ENCODE assay signal across 1 cellular context in genomic region chr17:80454557-80455327, GRCh38.
TF ChIP-seq lines count a peak whose summit lies in the region.

No MANE protein-coding gene starts in this region.

TF ChIP-seq in HepG2, 621 proteins besides CTCF, POLR2A, EP300 and RAD21 (continued from another document and continues in another):
- TF ChIP-seq ZNF280D (CRISPR knock-in tag; IDR thresholded peaks at IDR 0.05) (no peak), ZNF644 (CRISPR knock-in tag; IDR thresholded peaks at IDR 0.05; ENCODE audit: low read depth) (no peak), SP4 (CRISPR knock-in tag; IDR thresholded peaks at IDR 0.05) (peak; percentile 82), MTA3 (CRISPR knock-in tag; IDR thresholded peaks at IDR 0.05) (no peak), STAG1 (CRISPR knock-in tag; IDR thresholded peaks at IDR 0.05) (no peak), NFIB (CRISPR knock-in tag; IDR thresholded peaks at IDR 0.05; ENCODE audit: borderline replicate concordance) (peak; percentile 99), ZSCAN20 (CRISPR knock-in tag; IDR thresholded peaks at IDR 0.05; ENCODE audit: borderline replicate concordance) (peak; percentile 51), ZNF317 (CRISPR knock-in tag; IDR thresholded peaks at IDR 0.05) (no peak), ZHX1 (CRISPR knock-in tag; IDR thresholded peaks at IDR 0.05; ENCODE audit: low read depth) (no peak), ZFP36L1 (CRISPR knock-in tag; IDR thresholded peaks at IDR 0.05) (peak; percentile 83; the same call in 1 of the 2 replicates), ZNF678 (CRISPR knock-in tag; IDR thresholded peaks at IDR 0.05) (peak; percentile 99), GLMP (CRISPR knock-in tag; IDR thresholded peaks at IDR 0.05; ENCODE audit: borderline replicate concordance) (no peak), GTF2F1 (IDR thresholded peaks at IDR 0.05; ENCODE audit: low read length) (0 out of 2 replicates have a peak, but pooled peaks have one; percentile 55), RBAK (CRISPR knock-in tag; IDR thresholded peaks at IDR 0.05) (no peak), CHD2 (IDR thresholded peaks at IDR 0.05; ENCODE audit: low read depth, low read length) (peak; percentile 99), MED13 (CRISPR knock-in tag; IDR thresholded peaks at IDR 0.05) (peak; percentile 60; the same call in 1 of the 2 replicates), ZNF709 (CRISPR knock-in tag; IDR thresholded peaks at IDR 0.05) (peak; percentile 99), ZNF362 (CRISPR knock-in tag; IDR thresholded peaks at IDR 0.05; ENCODE audit: borderline replicate concordance) (0 out of 2 replicates have a peak, but pooled peaks have one; percentile 41), ZNF264 (CRISPR knock-in tag; IDR thresholded peaks at IDR 0.05) (no peak; the same call in 1 of the 2 replicates), SAFB2 (CRISPR knock-in tag; IDR thresholded peaks at IDR 0.05; ENCODE audit: borderline replicate concordance, low read depth) (peak; percentile 77), NCOR1 (IDR thresholded peaks at IDR 0.05; ENCODE audit: borderline replicate concordance, low read length) (no peak; the same call in 1 of the 2 replicates), ZFP90 (CRISPR knock-in tag; IDR thresholded peaks at IDR 0.05; ENCODE audit: borderline replicate concordance) (peak; percentile 2; the same call in 1 of the 2 replicates), ZNF775 (CRISPR knock-in tag; IDR thresholded peaks at IDR 0.05; ENCODE audit: borderline replicate concordance) (no peak), ZNF660 (CRISPR knock-in tag; IDR thresholded peaks at IDR 0.05; ENCODE audit: borderline replicate concordance, low read depth) (no peak), NONO (IDR thresholded peaks at IDR 0.05) (no peak), NONO (CRISPR knock-in tag; conservative IDR thresholded peaks at IDR 0.05) (peak; percentile 93), ZNF619 (CRISPR knock-in tag; IDR thresholded peaks at IDR 0.05) (no peak; the same call in 1 of the 2 replicates), DMAP1 (CRISPR knock-in tag; IDR thresholded peaks at IDR 0.05) (peak; percentile 82; the same call in 1 of the 2 replicates), SIX1 (CRISPR knock-in tag; IDR thresholded peaks at IDR 0.05; ENCODE audit: borderline replicate concordance) (no peak), KDM4B (CRISPR knock-in tag; IDR thresholded peaks at IDR 0.05) (0 out of 2 replicates have a peak, but pooled peaks have one; percentile 16), TBX3 (IDR thresholded peaks at IDR 0.05; ENCODE audit: borderline replicate concordance) (peak; percentile 4; the same call in 1 of the 2 replicates), ZBTB7B (CRISPR knock-in tag; IDR thresholded peaks at IDR 0.05) (no peak), ZNF557 (CRISPR knock-in tag; IDR thresholded peaks at IDR 0.05) (no peak), ZNF432 (CRISPR knock-in tag; IDR thresholded peaks at IDR 0.05; ENCODE audit: borderline replicate concordance) (no peak), ZNF407 (CRISPR knock-in tag; IDR thresholded peaks at IDR 0.05; ENCODE audit: not compliant biosample characterization) (peak; percentile 87), ZC3H13 (CRISPR knock-in tag; IDR thresholded peaks at IDR 0.05) (peak; percentile 90), ZNF576 (CRISPR knock-in tag; IDR thresholded peaks at IDR 0.05) (peak; percentile 56; the same call in 1 of the 2 replicates), SMYD3 (CRISPR knock-in tag; IDR thresholded peaks at IDR 0.05) (peak; percentile 78), BATF2 (CRISPR knock-in tag; IDR thresholded peaks at IDR 0.05) (peak; percentile 77)
